ENCODE assay signal across 8 cellular contexts in genomic region chr20:63572788-63573738, GRCh38. TPM values are rescaled to one million over a fixed set of nuclear protein-coding genes. Genes with fewer than 3 reads are reported as not detected.
DNase-seq lines count a peak whose midpoint lies in the region; ATAC-seq and TF ChIP-seq lines count a peak whose summit lies in the region.

No MANE protein-coding gene starts in this region.

- H3K4me1 Mint-ChIP-seq in MCF 10A (ENCODE audit: insufficient read depth, unreplicated experiment): no peaks in the 10 kb centered on the region
- no peaks in the 10 kb centered on the region for H3K4me1 Mint-ChIP-seq in mesothelial cell of epicardium

- no peak for ATAC-seq in GM18511 (IDR thresholded peaks at IDR 0.05; ENCODE audit: unreplicated experiment)

- DNase-seq in ACHN (peak; percentile 10), HL-60 (ENCODE audit: low read depth in 1 of 2, low spot score in 1 of 2) (no peak), MCF 10A (ENCODE audit: unreplicated experiment) (no peak), mesothelial cell of epicardium (ENCODE audit: low spot score in 2 of 2, unreplicated experiment in 2 of 2) (no peak), DMS79 treated with DMSO at 0.1 percent for 48 hours (lab: John Stamatoyannopoulos, UW) (no peak)
- DNase-seq in stimulated activated CD8-positive, alpha-beta memory T cell treated with anti-CD3 and anti-CD28 coated beads, Interleukin-4, amount 100 ng/mL, for 48 hours: no peak
- DNase-seq in stimulated activated naive CD4-positive, alpha-beta T cell treated with Interleukin-2 at 50 U/mL for 16 hours (lab: John Stamatoyannopoulos, UW): no peak

- in situ Hi-C loops in ACHN (cut with HindIII; ENCODE audit: low pct_ligation_motif_present, low pct_unique_long_range_greater_than_20kb, low sequenced_read_pairs): no loop called here

- H3K4me3 ChIP-seq in HL-60 (replicated peaks; ENCODE audit: insufficient read depth, low read length): peak overlapping the region; percentile 50

- H3K36me3 Mint-ChIP-seq in MCF 10A (ENCODE audit: insufficient read depth, unreplicated experiment) (no peaks in the 10 kb centered on the region), mesothelial cell of epicardium (no peaks in the 10 kb centered on the region)

- intact Hi-C loops in MCF 10A (cut with micrococcal nuclease): no loop called here

- no peaks in the 10 kb centered on the region for H3K9me3 Mint-ChIP-seq in MCF 10A (ENCODE audit: unreplicated experiment)
- no peaks in the 10 kb centered on the region for H3K9me3 Mint-ChIP-seq in mesothelial cell of epicardium

- H3K27me3 ChIP-seq in HL-60 (ENCODE audit: insufficient read depth, poor library complexity, severe bottlenecking): peaks cover 62% of the 10 kb centered on the region

- TF ChIP-seq CTCF in HL-60 (IDR thresholded peaks at IDR 0.05; ENCODE audit: insufficient read depth, low read length): no peak
- TF ChIP-seq CTCF in MCF 10A (IDR thresholded peaks at IDR 0.05; ENCODE audit: unreplicated experiment): no peak
- TF ChIP-seq CTCF in mesothelial cell of epicardium (IDR thresholded peaks at IDR 0.05; ENCODE audit: unreplicated experiment): peak; percentile 11

- H3K27me3 Mint-ChIP-seq in MCF 10A (ENCODE audit: insufficient read depth, unreplicated experiment) (no peaks in the 10 kb centered on the region), mesothelial cell of epicardium (ENCODE audit: low read depth) (peaks cover 2% of the 10 kb centered on the region)

- BruUV-seq in MCF 10A (replicated peaks; lab: Mats Ljungman, UMichigan): TSS peak; percentile 23

- H3K4me3 Mint-ChIP-seq in MCF 10A (ENCODE audit: unreplicated experiment): peak overlapping the region; percentile 78
- H3K4me3 Mint-ChIP-seq in mesothelial cell of epicardium: peak overlapping the region; percentile 78

- peak overlapping the region; percentile 87 for H3K27ac Mint-ChIP-seq in MCF 10A (ENCODE audit: low read depth, unreplicated experiment)
- H3K27ac Mint-ChIP-seq in mesothelial cell of epicardium: peak overlapping the region; percentile 82

- POLR2A ChIA-PET in MCF 10A (lab: Yijun Ruan, JAX): interaction anchor here (0.6 to 2.5 kb wide), 5 partner anchors 10 to 292 kb away, joined by 3 to 12 read pairs (median 4); partner anchors contain the start of genes ARFRP1, GMEB2, PTK6 and TPD52L2

- CTCF ChIA-PET in MCF 10A (lab: Yijun Ruan, JAX): interaction anchor here (0.6 to 1.3 kb wide), 4 partner anchors 35 to 292 kb away, joined by 4 to 6 read pairs (median 4); partner anchors contain the start of genes PTK6 and TPD52L2

- no peak overlapping the region for H3K27ac ChIP-seq in HL-60 (replicated peaks)

RNA-seq across cellular contexts. Expression of gene HELZ2, which starts 1.0 kb away (rescaled TPM):
- total RNA-seq in MCF 10A (2022) (18.1 and 24.7 TPM in 2 replicates), mesothelial cell of epicardium (35.1 to 44.4 TPM (median 40.0 TPM) in 3 replicates)

RNA-seq across cellular contexts. Expression of gene FNDC11, which starts 19.1 kb away (rescaled TPM):
- total RNA-seq in MCF 10A (2022) (2.4 and 3.9 TPM in 2 replicates), mesothelial cell of epicardium (0.86 to 1.4 TPM (median 1.1 TPM) in 3 replicates)

RNA-seq across cellular contexts. Expression of gene SRMS, which starts 25.5 kb away (rescaled TPM):
- total RNA-seq in MCF 10A (2022) (0.81 and 1.4 TPM in 2 replicates), mesothelial cell of epicardium (not detected in 3 replicates)

RNA-seq across cellular contexts. Expression of gene PTK6, which starts 35.9 kb away (rescaled TPM):
- 3.8 and 4.4 TPM in 2 replicates for total RNA-seq in MCF 10A (2022)
- 0.11 to 0.18 TPM in 2 of 3 replicates, not detected in the other for total RNA-seq in mesothelial cell of epicardium

RNA-seq across cellular contexts. Expression of gene PPDPF, which starts 52.5 kb away (rescaled TPM):
- 315 and 355 TPM in 2 replicates for total RNA-seq in MCF 10A (2022)
- total RNA-seq in mesothelial cell of epicardium: 258 to 271 TPM (median 269 TPM) in 3 replicates
